Comparison of ENCODE assay signal across 13 cellular contexts in the genomic region with DNA sequence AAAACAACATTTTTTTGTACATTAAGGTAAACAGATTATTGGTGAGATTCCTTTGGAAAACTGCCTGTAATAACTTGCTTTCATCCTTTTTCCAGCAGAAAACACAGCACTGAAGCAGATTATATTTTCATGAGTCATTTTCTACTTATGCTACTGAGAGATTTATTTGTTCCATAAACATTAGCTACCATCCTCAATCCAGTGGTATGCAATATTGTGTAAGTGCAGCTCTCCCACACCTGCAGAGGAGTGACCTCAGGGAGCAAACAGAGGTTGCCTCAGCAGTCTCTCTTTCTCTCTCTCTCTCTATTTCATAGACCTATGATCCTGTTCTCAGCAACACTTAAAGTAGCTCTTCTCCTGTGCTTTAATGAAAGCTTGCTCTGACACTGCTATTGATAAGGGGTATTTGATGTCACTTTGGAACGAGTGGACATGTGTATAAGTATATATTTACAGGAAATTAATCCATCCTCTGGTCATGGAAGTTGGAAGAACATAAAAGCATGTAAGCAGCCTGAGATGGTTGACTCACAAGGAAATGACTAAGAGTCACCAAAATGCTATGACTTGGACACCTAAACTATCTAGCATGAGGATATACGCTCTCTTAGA.
A peak's percentile ranks its signal among the peaks of the same experiment; 100 is the strongest.
DNase-seq lines count a peak whose midpoint lies in the region; ATAC-seq and TF ChIP-seq lines count a peak whose summit lies in the region.
"Had no signal": no experiment of that assay in that cellular context is flagged by ENCODE, and none has a peak within 500 bp of the region (broad histone marks: within the 10 kb centered on the region; RNA-seq: fewer than 3 reads in every experiment).

No MANE protein-coding gene starts in this region.

- no peak overlapping the region for H3K4me3 Mint-ChIP-seq in CD8-positive, alpha-beta T cell
- H3K4me3 Mint-ChIP-seq: naive B cell had no signal

- H3K36me3 Mint-ChIP-seq in CD8-positive, alpha-beta T cell, result no peaks in the 10 kb centered on the region
- H3K36me3 Mint-ChIP-seq: naive B cell had no signal

- no peaks in the 10 kb centered on the region for H3K27me3 ChIP-seq in gastroesophageal sphincter
- H3K27me3 ChIP-seq in CD8-positive, alpha-beta T cell (ENCODE audit: insufficient read depth, low read length), result no peaks in the 10 kb centered on the region
- H3K27me3 ChIP-seq in esophagus squamous epithelium, result no peaks in the 10 kb centered on the region

- no peak for TF ChIP-seq POLR2A in gastroesophageal sphincter (IDR thresholded peaks at IDR 0.05)
- no peak for TF ChIP-seq POLR2A in esophagus squamous epithelium (IDR thresholded peaks at IDR 0.05)

- POLR2A ChIA-PET in CD8-positive, alpha-beta T cell (lab: Charles Lee), result no interaction called here

- TF ChIP-seq EP300 in gastroesophageal sphincter (IDR thresholded peaks at IDR 0.05), result no peak

- H3K4me3 ChIP-seq in gastroesophageal sphincter, result no peak overlapping the region
- no peak overlapping the region for H3K4me3 ChIP-seq in CD8-positive, alpha-beta T cell (ENCODE audit: low read depth, low read length)
- H3K4me3 ChIP-seq in esophagus squamous epithelium, result no peak overlapping the region
- H3K4me3 ChIP-seq: SK-N-MC had no signal

- H3K27ac Mint-ChIP-seq in CD8-positive, alpha-beta T cell, result no peak overlapping the region
- H3K27ac Mint-ChIP-seq: naive B cell had no signal

- H3K9me3 ChIP-seq in gastroesophageal sphincter (no peaks in the 10 kb centered on the region), esophagus squamous epithelium (no peaks in the 10 kb centered on the region)
- no peaks in the 10 kb centered on the region for H3K9me3 ChIP-seq in CD8-positive, alpha-beta T cell (ENCODE audit: low read length)

- CTCF ChIA-PET in CD8-positive, alpha-beta T cell (lab: Charles Lee), result no interaction called here

- no peaks in the 10 kb centered on the region for H3K27me3 Mint-ChIP-seq in CD8-positive, alpha-beta T cell (ENCODE audit: low read depth)
- H3K27me3 Mint-ChIP-seq: naive B cell had no signal

- H3K9me3 Mint-ChIP-seq in CD8-positive, alpha-beta T cell, result no peaks in the 10 kb centered on the region

- no peaks in the 10 kb centered on the region for H3K4me1 Mint-ChIP-seq in CD8-positive, alpha-beta T cell (ENCODE audit: low read depth)
- H3K4me1 Mint-ChIP-seq: naive B cell had no signal

- H3K4me1 ChIP-seq in gastroesophageal sphincter (no peaks in the 10 kb centered on the region), esophagus squamous epithelium (no peaks in the 10 kb centered on the region)
- H3K4me1 ChIP-seq in CD8-positive, alpha-beta T cell (ENCODE audit: insufficient read depth, low read length), result no peaks in the 10 kb centered on the region

- no peak for ATAC-seq in gastroesophageal sphincter
- no peak for ATAC-seq in CD8-positive, alpha-beta T cell

- peak; percentile 68 for DNase-seq in A172 (ENCODE audit: low spot score)
- DNase-seq in HPDE6-E6E7 (ENCODE audit: extremely low spot score), result peak; percentile 38
- peak; percentile 91 for DNase-seq in amniotic epithelial cell (ENCODE audit: low read depth)
- DNase-seq in glomerular endothelial cell (ENCODE audit: extremely low read depth, low read depth, low spot score), result peak; percentile 50
- no peak for DNase-seq in CD8-positive, alpha-beta T cell
- no peak for DNase-seq in esophagus squamous epithelium (lab: John Stamatoyannopoulos, UW)
- no peak for DNase-seq in NOMO-1 (lab: John Stamatoyannopoulos, UW; ENCODE audit: unreplicated experiment in 2 of 2)
- DNase-seq: activated CD4-positive, alpha-beta T cell treated with anti-CD3 and anti-CD28 coated beads for 4 hours; Karpas-422; naive B cell; NCI-H524 treated with DMSO at 0.1 percent for 48 hours had no signal

- H3K27ac ChIP-seq in gastroesophageal sphincter, result no peak overlapping the region
- H3K27ac ChIP-seq in CD8-positive, alpha-beta T cell (ENCODE audit: low read depth, low read length), result no peak overlapping the region
- no peak overlapping the region for H3K27ac ChIP-seq in esophagus squamous epithelium
- H3K27ac ChIP-seq: SK-N-MC had no signal

- WGBS in gastroesophageal sphincter (ENCODE audit: low coverage in 1 of 2), 2 donors, result 25 to 39% methylated on average over 2 of the region's 2 CpGs
- WGBS in esophagus squamous epithelium, 2 donors, result 43 to 67% methylated on average over 2 of the region's 2 CpGs

- intact Hi-C loops in CD8-positive, alpha-beta T cell (cut with DNase I, micrococcal nuclease), result no loop called here
- intact Hi-C loops in esophagus squamous epithelium (cut with DNase I), result no loop called here

- TF ChIP-seq CTCF in gastroesophageal sphincter (IDR thresholded peaks at IDR 0.05) (no peak), esophagus squamous epithelium (IDR thresholded peaks at IDR 0.05) (no peak)
- no peak for TF ChIP-seq CTCF in CD8-positive, alpha-beta T cell (IDR thresholded peaks at IDR 0.05)

- H3K36me3 ChIP-seq in gastroesophageal sphincter (no peaks in the 10 kb centered on the region), esophagus squamous epithelium (no peaks in the 10 kb centered on the region)
- H3K36me3 ChIP-seq in CD8-positive, alpha-beta T cell (ENCODE audit: insufficient read depth, low read length), result no peaks in the 10 kb centered on the region

Comparison
In these comparisons a context has a peak if more than half of its experiments do, and no peak if none do; other contexts are left out.
1. DNase-seq: peak in A172 (single experiment), HPDE6-E6E7 (single experiment), amniotic epithelial cell (single experiment) and glomerular endothelial cell (single experiment); none in CD8-positive, alpha-beta T cell (0 of 7), esophagus squamous epithelium (single experiment) and NOMO-1 (0 of 2).